ENCODE assay signal across 15 cellular contexts in genomic region chr22:37487129-37487528, GRCh38. TPM values are rescaled to one million over a fixed set of nuclear protein-coding genes. Genes with fewer than 3 reads are reported as not detected.
DNase-seq lines count a peak whose midpoint lies in the region; ATAC-seq and TF ChIP-seq lines count a peak whose summit lies in the region.
"Had no signal": no experiment of that assay in that cellular context is flagged by ENCODE, and none has a peak within 500 bp of the region (broad histone marks: within the 10 kb centered on the region; RNA-seq: fewer than 3 reads in every experiment).

No MANE protein-coding gene starts in this region.

- H3K9me3 ChIP-seq in OCI-LY3 (ENCODE audit: insufficient read depth, low read length), result no peaks in the 10 kb centered on the region
- no peaks in the 10 kb centered on the region for H3K9me3 ChIP-seq in colonic mucosa
- H3K9me3 ChIP-seq in neutrophil, result no peaks in the 10 kb centered on the region
- H3K9me3 ChIP-seq: pancreas had no signal

- H3K36me3 ChIP-seq in OCI-LY3 (replicated peaks; ENCODE audit: low read depth, low read length) (peaks cover 7% of the 10 kb centered on the region), colonic mucosa (no peaks in the 10 kb centered on the region), neutrophil (no peaks in the 10 kb centered on the region)
- H3K36me3 ChIP-seq: pancreas had no signal

- H3K27me3 Mint-ChIP-seq in activated T-cell treated with anti-CD3 and anti-CD28 coated beads, Interleukin-2, amount 50 U/mL, for 72 hours (ENCODE audit: low read depth), result no peaks in the 10 kb centered on the region
- no peaks in the 10 kb centered on the region for H3K27me3 Mint-ChIP-seq in MCF 10A (ENCODE audit: insufficient read depth, unreplicated experiment)

- POLR2A ChIA-PET in MCF 10A (lab: Yijun Ruan, JAX), result interaction anchor here (0.9 to 1.1 kb wide), 2 partner anchors 8 to 19 kb away, joined by 3 to 4 read pairs; no protein-coding TSS in a partner anchor

- peak overlapping the region; percentile 96 for H3K4me2 ChIP-seq in OCI-LY3 (ENCODE audit: low read length)

- H3K27me3 ChIP-seq in OCI-LY3 (ENCODE audit: low read depth, low read length) (no peaks in the 10 kb centered on the region), colonic mucosa (no peaks in the 10 kb centered on the region), neutrophil (no peaks in the 10 kb centered on the region)
- H3K27me3 ChIP-seq: pancreas had no signal

- no peak for ATAC-seq in activated T-cell treated with anti-CD3 and anti-CD28 coated beads, Interleukin-2, amount 50 U/mL, for 72 hours (replicated peaks in 1 of 2)
- ATAC-seq in HG02798 (IDR thresholded peaks at IDR 0.05; ENCODE audit: poor library complexity, unreplicated experiment), result no peak

- CTCF ChIA-PET in MCF 10A (lab: Yijun Ruan, JAX), result no interaction called here

- H4K20me1 ChIP-seq in OCI-LY3 (ENCODE audit: insufficient read depth, low read length), result peaks cover 12% of the 10 kb centered on the region; the same call in 1 of the 2 replicates

- H3K9ac ChIP-seq in OCI-LY3 (ENCODE audit: low read length), result peak overlapping the region; percentile 96; the same call in 1 of the 2 replicates
- H3K9ac ChIP-seq in colonic mucosa (ENCODE audit: low read depth in 2 of 2, low read length in 2 of 2), result no peak overlapping the region

- H3K9me3 Mint-ChIP-seq in activated T-cell treated with anti-CD3 and anti-CD28 coated beads, Interleukin-2, amount 50 U/mL, for 72 hours, result no peaks in the 10 kb centered on the region
- no peaks in the 10 kb centered on the region for H3K9me3 Mint-ChIP-seq in MCF 10A (ENCODE audit: unreplicated experiment)

- peaks cover 65% of the 10 kb centered on the region for H3K4me1 Mint-ChIP-seq in activated T-cell treated with anti-CD3 and anti-CD28 coated beads, Interleukin-2, amount 50 U/mL, for 72 hours (ENCODE audit: low read depth)
- H3K4me1 Mint-ChIP-seq in MCF 10A (ENCODE audit: insufficient read depth, unreplicated experiment), result peaks cover 12% of the 10 kb centered on the region

- H3K36me3 Mint-ChIP-seq in activated T-cell treated with anti-CD3 and anti-CD28 coated beads, Interleukin-2, amount 50 U/mL, for 72 hours (ENCODE audit: insufficient read depth in 2 of 2), result peaks cover 3 to 5% of the 10 kb centered on the region in 2 donors
- peaks cover 8% of the 10 kb centered on the region for H3K36me3 Mint-ChIP-seq in MCF 10A (ENCODE audit: insufficient read depth, unreplicated experiment)

- peak overlapping the region; percentile 85 for H3K27ac Mint-ChIP-seq in activated T-cell treated with anti-CD3 and anti-CD28 coated beads, Interleukin-2, amount 50 U/mL, for 72 hours
- H3K27ac Mint-ChIP-seq in MCF 10A (ENCODE audit: low read depth, unreplicated experiment), result no peak overlapping the region

- H3K4me3 ChIP-seq in OCI-LY3 (ENCODE audit: low read length) (peak overlapping the region; percentile 97), colonic mucosa (no peak overlapping the region), neutrophil (ENCODE audit: low read depth in 1 of 2, low read length in 1 of 2) (no peak overlapping the region)

- H3K79me2 ChIP-seq in OCI-LY3 (ENCODE audit: low read length), result peaks cover 46% of the 10 kb centered on the region

- no peak overlapping the region for H2AFZ ChIP-seq in OCI-LY3 (ENCODE audit: low read depth, low read length)

- H3K4me1 ChIP-seq in OCI-LY3 (ENCODE audit: low read length) (peaks cover 35% of the 10 kb centered on the region), colonic mucosa (peaks cover 7% of the 10 kb centered on the region), neutrophil (ENCODE audit: control insufficient read depth in 1 of 2, insufficient read depth in 1 of 2, low read depth in 1 of 2, low read length in 1 of 2) (peaks cover 32 to 41% of the 10 kb centered on the region in 2 experiments)
- H3K4me1 ChIP-seq: pancreas had no signal

- no peak for DNase-seq in activated T-cell treated with anti-CD3 and anti-CD28 coated beads, Interleukin-2, amount 50 U/mL, for 72 hours
- DNase-seq in activated T-cell treated with anti-CD3 and anti-CD28 coated beads for 4 hours (no peak), colonic mucosa (no peak), NCI-H82 (lab: John Stamatoyannopoulos, UW) (no peak), MCF 10A (ENCODE audit: unreplicated experiment) (no peak)
- DNase-seq: DMS79; GOT3; NCI-H1105; NCI-H510A; stimulated activated CD8-positive, alpha-beta memory T cell treated with anti-CD3 and anti-CD28 coated beads, Interleukin-4, amount 100 ng/mL, for 48 hours had no signal

- H3K4me3 Mint-ChIP-seq in activated T-cell treated with anti-CD3 and anti-CD28 coated beads, Interleukin-2, amount 50 U/mL, for 72 hours, result peak overlapping the region; percentile 90 to 93
- H3K4me3 Mint-ChIP-seq in MCF 10A (ENCODE audit: unreplicated experiment), result no peak overlapping the region

- TF ChIP-seq CTCF in OCI-LY3 (IDR thresholded peaks at IDR 0.05; ENCODE audit: low read depth, low read length) (no peak), colonic mucosa (IDR thresholded peaks at IDR 0.05) (no peak), neutrophil (IDR thresholded peaks at IDR 0.05) (no peak), MCF 10A (IDR thresholded peaks at IDR 0.05; ENCODE audit: unreplicated experiment) (no peak)

- no TSS peak for BruUV-seq in MCF 10A (replicated peaks; lab: Mats Ljungman, UMichigan)

- intact Hi-C loops in colonic mucosa (cut with DNase I) (no loop called here), MCF 10A (cut with micrococcal nuclease) (no loop called here)

- H3K27ac ChIP-seq in OCI-LY3 (ENCODE audit: low read length), result peak overlapping the region; percentile 83
- H3K27ac ChIP-seq in colonic mucosa, result peak overlapping the region; percentile 71
- peak overlapping the region; percentile 96 for H3K27ac ChIP-seq in neutrophil
- H3K27ac ChIP-seq: pancreas had no signal

RNA-seq across cellular contexts. Expression of gene MFNG, which starts 0.9 kb away (rescaled TPM):
- 100 to 1,000 TPM in 1 of 2 donors, 10 to 100 TPM in 1; 94.0 to 116 TPM for total RNA-seq in activated T-cell treated with anti-CD3 and anti-CD28 coated beads, Interleukin-2, amount 50 U/mL, for 72 hours
- total RNA-seq in colonic mucosa (10 to 100 TPM in 1 of 2 donors, 1 to 10 TPM in 1; 6.5 to 10.7 TPM), MCF 10A (2022) (0.56 and 1.2 TPM in 2 replicates)

RNA-seq across cellular contexts. Expression of gene CARD10, which starts 32.1 kb away (rescaled TPM):
- total RNA-seq in activated T-cell treated with anti-CD3 and anti-CD28 coated beads, Interleukin-2, amount 50 U/mL, for 72 hours, result under 1 TPM in 1 of 2 donors, not detected in 1; 0.25 TPM
- 10 to 100 TPM; 59.3 to 60.5 TPM for total RNA-seq in colonic mucosa
- total RNA-seq in MCF 10A (2022), result 20.6 and 22.7 TPM in 2 replicates

RNA-seq across cellular contexts. Expression of gene ELFN2, which starts 59.9 kb away (rescaled TPM):
- under 1 TPM; 0.58 to 0.62 TPM for total RNA-seq in activated T-cell treated with anti-CD3 and anti-CD28 coated beads, Interleukin-2, amount 50 U/mL, for 72 hours
- total RNA-seq in colonic mucosa (under 1 TPM; 0.07 to 0.21 TPM), MCF 10A (2022) (4.2 and 5.1 TPM in 2 replicates)
- total RNA-seq: esophagus mucosa had no signal

Comparison
In these comparisons a context has a peak if more than half of its experiments do, and no peak if none do; other contexts are left out.
1. RNA of gene MFNG, which starts 0.9 kb away (total RNA-seq): 94.0 to 116 TPM in activated T-cell treated with anti-CD3 and anti-CD28 coated beads, Interleukin-2, amount 50 U/mL, for 72 hours; 6.5 to 10.7 TPM in colonic mucosa and 0.56 to 1.2 TPM in MCF 10A; every median in the first group is over 4 times any median in the second.
2. RNA of gene CARD10, which starts 32.1 kb away (total RNA-seq): 59.3 to 60.5 TPM in colonic mucosa and 20.6 to 22.7 TPM in MCF 10A; 0.25 TPM in activated T-cell treated with anti-CD3 and anti-CD28 coated beads, Interleukin-2, amount 50 U/mL, for 72 hours; every median in the first group is over 10 times any median in the second.
3. Peak in every context shown above with its lines, with median percentiles within 50 percentile points of each other: H3K27ac ChIP-seq.